9 cellular contexts compared by ENCODE assay signal in genomic region chr11:34214961-34215805, GRCh38.
A peak's percentile ranks its signal among the peaks of the same experiment; 100 is the strongest.
DNase-seq lines count a peak whose midpoint lies in the region; ATAC-seq and TF ChIP-seq lines count a peak whose summit lies in the region.
"Had no signal": no experiment of that assay in that cellular context is flagged by ENCODE, and none has a peak within 500 bp of the region (broad histone marks: within the 10 kb centered on the region; RNA-seq: fewer than 3 reads in every experiment).

No MANE protein-coding gene starts in this region.

- no peaks in the 10 kb centered on the region for H3K27me3 ChIP-seq in kidney epithelial cell (ENCODE audit: control insufficient read depth, insufficient read depth, low read length)

- ATAC-seq in activated CD8-positive, alpha-beta T cell treated with anti-CD3 and anti-CD28 coated beads, Interleukin-2, amount 10 ng/mL, durations not matched to agents 7 days and 5 days, result peak; percentile 71

- H3K27me3 Mint-ChIP-seq in activated CD4-positive, alpha-beta T cell treated with anti-CD3 and anti-CD28 coated beads, Interleukin-2, amount 10 ng/mL, durations not matched to agents 7 days and 5 days, result peaks cover 8% of the 10 kb centered on the region
- H3K27me3 Mint-ChIP-seq in activated CD8-positive, alpha-beta T cell treated with anti-CD3 and anti-CD28 coated beads, Interleukin-2, amount 10 ng/mL, durations not matched to agents 7 days and 5 days (ENCODE audit: low read depth), result peaks cover 6% of the 10 kb centered on the region
- H3K27me3 Mint-ChIP-seq: IgD-negative memory B cell had no signal

- CTCF ChIA-PET in activated CD4-positive, alpha-beta T cell treated with anti-CD3 and anti-CD28 coated beads, Interleukin-2, amount 10 ng/mL, durations not matched to agents 7 days and 5 days (lab: Charles Lee), result interaction anchor here (0.6 to 1.2 kb wide), 5 partner anchors 9 to 223 kb away, joined by 3 to 5 read pairs (median 3); partner anchors contain the start of gene CAT
- CTCF ChIA-PET in activated CD8-positive, alpha-beta T cell treated with anti-CD3 and anti-CD28 coated beads, Interleukin-2, amount 10 ng/mL, durations not matched to agents 7 days and 5 days (lab: Charles Lee), result interaction anchor here (0.5 to 1.0 kb wide), 4 partner anchors 11 to 255 kb away, joined by 3 to 4 read pairs (median 4); partner anchors contain the start of gene ABTB2

- no peak overlapping the region for H3K27ac Mint-ChIP-seq in activated CD4-positive, alpha-beta T cell treated with anti-CD3 and anti-CD28 coated beads, Interleukin-2, amount 10 ng/mL, durations not matched to agents 7 days and 5 days
- H3K27ac Mint-ChIP-seq in activated CD8-positive, alpha-beta T cell treated with anti-CD3 and anti-CD28 coated beads, Interleukin-2, amount 10 ng/mL, durations not matched to agents 7 days and 5 days, result no peak overlapping the region

- POLR2A ChIA-PET in activated CD4-positive, alpha-beta T cell treated with anti-CD3 and anti-CD28 coated beads, Interleukin-2, amount 10 ng/mL, durations not matched to agents 7 days and 5 days (lab: Charles Lee), result interaction anchor here (0.6 kb wide), 2 partner anchors 11 to 93 kb away, joined by 4 to 9 read pairs; no protein-coding TSS in a partner anchor
- POLR2A ChIA-PET in activated CD8-positive, alpha-beta T cell treated with anti-CD3 and anti-CD28 coated beads, Interleukin-2, amount 10 ng/mL, durations not matched to agents 7 days and 5 days (lab: Charles Lee), result interaction anchor here (0.5 kb wide), 1 partner anchor 9 kb away, joined by 3 read pairs; no protein-coding TSS in a partner anchor

- TF ChIP-seq CTCF in kidney epithelial cell (IDR thresholded peaks at IDR 0.05; ENCODE audit: insufficient read depth, low read length, poor library complexity, severe bottlenecking), result no peak

- H3K4me3 Mint-ChIP-seq in activated CD4-positive, alpha-beta T cell treated with anti-CD3 and anti-CD28 coated beads, Interleukin-2, amount 10 ng/mL, durations not matched to agents 7 days and 5 days, result no peak overlapping the region
- no peak overlapping the region for H3K4me3 Mint-ChIP-seq in activated CD8-positive, alpha-beta T cell treated with anti-CD3 and anti-CD28 coated beads, Interleukin-2, amount 10 ng/mL, durations not matched to agents 7 days and 5 days
- H3K4me3 Mint-ChIP-seq: IgD-negative memory B cell had no signal

- peaks cover 7% of the 10 kb centered on the region for H3K4me1 Mint-ChIP-seq in activated CD4-positive, alpha-beta T cell treated with anti-CD3 and anti-CD28 coated beads, Interleukin-2, amount 10 ng/mL, durations not matched to agents 7 days and 5 days
- peaks cover 6% of the 10 kb centered on the region for H3K4me1 Mint-ChIP-seq in activated CD8-positive, alpha-beta T cell treated with anti-CD3 and anti-CD28 coated beads, Interleukin-2, amount 10 ng/mL, durations not matched to agents 7 days and 5 days (ENCODE audit: low read depth)

- H3K36me3 ChIP-seq in kidney epithelial cell (ENCODE audit: control insufficient read depth, insufficient read depth, low read length), result no peaks in the 10 kb centered on the region

- no peaks in the 10 kb centered on the region for H3K36me3 Mint-ChIP-seq in activated CD4-positive, alpha-beta T cell treated with anti-CD3 and anti-CD28 coated beads, Interleukin-2, amount 10 ng/mL, durations not matched to agents 7 days and 5 days (ENCODE audit: low read depth)
- H3K36me3 Mint-ChIP-seq in activated CD8-positive, alpha-beta T cell treated with anti-CD3 and anti-CD28 coated beads, Interleukin-2, amount 10 ng/mL, durations not matched to agents 7 days and 5 days (ENCODE audit: low read depth), result no peaks in the 10 kb centered on the region
- H3K36me3 Mint-ChIP-seq: IgD-negative memory B cell had no signal

- no peak overlapping the region for H3K4me3 ChIP-seq in kidney epithelial cell (ENCODE audit: low read depth, low read length)

- no peaks in the 10 kb centered on the region for H3K9me3 Mint-ChIP-seq in activated CD4-positive, alpha-beta T cell treated with anti-CD3 and anti-CD28 coated beads, Interleukin-2, amount 10 ng/mL, durations not matched to agents 7 days and 5 days
- no peaks in the 10 kb centered on the region for H3K9me3 Mint-ChIP-seq in activated CD8-positive, alpha-beta T cell treated with anti-CD3 and anti-CD28 coated beads, Interleukin-2, amount 10 ng/mL, durations not matched to agents 7 days and 5 days (ENCODE audit: insufficient read depth)
- H3K9me3 Mint-ChIP-seq: IgD-negative memory B cell had no signal

- DNase-seq in activated CD4-positive, alpha-beta T cell treated with anti-CD3 and anti-CD28 coated beads for 1 hour, result peak; percentile 37
- DNase-seq in activated CD4-positive, alpha-beta T cell treated with anti-CD3 and anti-CD28 coated beads, Interleukin-2, amount 10 ng/mL, durations not matched to agents 7 days and 5 days, result no peak
- peak; percentile 41 for DNase-seq in activated CD8-positive, alpha-beta T cell treated with anti-CD3 and anti-CD28 coated beads, Interleukin-2, amount 10 ng/mL, durations not matched to agents 7 days and 5 days
- peak; percentile 52 for DNase-seq in kidney epithelial cell (ENCODE audit: low read depth)
- peak; percentile 45 for DNase-seq in stromal cell of bone marrow (ENCODE audit: low read depth)
- no peak for DNase-seq in cerebellar cortex (ENCODE audit: low spot score)
- DNase-seq in T-helper 9 cell, result no peak
- DNase-seq in NCI-H82 (lab: John Stamatoyannopoulos, UW), result no peak

Comparison
In these comparisons a context has a peak if more than half of its experiments do, and no peak if none do; other contexts are left out.
1. DNase-seq: peak in activated CD4-positive, alpha-beta T cell treated with anti-CD3 and anti-CD28 coated beads for 1 hour (single experiment), activated CD8-positive, alpha-beta T cell treated with anti-CD3 and anti-CD28 coated beads, Interleukin-2, amount 10 ng/mL, durations not matched to agents 7 days and 5 days (single experiment), kidney epithelial cell (single experiment) and stromal cell of bone marrow (single experiment); none in activated CD4-positive, alpha-beta T cell treated with anti-CD3 and anti-CD28 coated beads, Interleukin-2, amount 10 ng/mL, durations not matched to agents 7 days and 5 days (single experiment), cerebellar cortex (single experiment), T-helper 9 cell (single experiment) and NCI-H82 (single experiment).